In the genomic region with DNA sequence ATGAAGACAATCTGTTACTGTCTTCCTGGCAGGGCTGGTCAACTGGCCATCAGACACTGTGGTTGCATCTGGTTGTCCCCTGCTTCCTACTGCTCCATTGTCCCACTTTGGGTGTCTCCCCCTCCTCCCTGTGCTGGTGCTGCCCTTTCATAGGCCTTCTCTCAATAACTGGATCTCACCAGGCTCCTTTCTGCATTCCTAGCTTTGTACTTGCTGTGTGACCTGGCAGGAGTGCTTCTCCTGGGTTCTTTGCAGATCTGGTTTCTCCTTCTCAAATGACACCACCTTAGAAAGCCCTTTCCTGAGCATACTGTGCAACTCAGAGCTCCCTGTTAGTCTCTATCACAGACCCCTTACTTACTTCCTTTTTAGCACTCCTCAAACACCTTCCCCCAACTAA, we compare ENCODE assay signal across 11 cellular contexts.
"Had no signal": no experiment of that assay in that cellular context is flagged by ENCODE, and none has a peak within 500 bp of the region (broad histone marks: within the 10 kb centered on the region; RNA-seq: fewer than 3 reads in every experiment).

No MANE protein-coding gene starts in this region.

- H3K4me3 ChIP-seq: breast epithelium, sigmoid colon, spleen, suprapubic skin had no signal

- ATAC-seq: activated naive CD8-positive, alpha-beta T cell treated with anti-CD3 and anti-CD28 coated beads, Interleukin-2, amount 50 U/mL, for 24 hours; activated T-helper 17 cell treated with anti-CD3 and anti-CD28 coated beads, Interleukin-2, amount 50 U/mL, for 72 hours had no signal

- H3K36me3 ChIP-seq: breast epithelium, sigmoid colon, spleen, suprapubic skin had no signal

- H3K9me3 ChIP-seq: breast epithelium, sigmoid colon, spleen, suprapubic skin had no signal

- DNase-seq: activated CD4-positive, alpha-beta T cell treated with anti-CD3 and anti-CD28 coated beads, Interleukin-2, amount 50 U/mL, for 48 hours; activated naive CD4-positive, alpha-beta T cell treated with Interleukin-2 at 50 U/mL for 16 hours; activated naive CD8-positive, alpha-beta T cell treated with anti-CD3 and anti-CD28 coated beads, Interleukin-2, amount 50 U/mL, for 24 hours; aorta; kidney glomerular epithelial cell; sigmoid colon; spleen; trophoblast cell had no signal

- H3K27ac ChIP-seq: breast epithelium, sigmoid colon, spleen, suprapubic skin had no signal

- H3K27me3 ChIP-seq: breast epithelium, sigmoid colon, spleen, suprapubic skin had no signal

- H3K4me1 ChIP-seq: breast epithelium, spleen, suprapubic skin had no signal
